Comparison of ENCODE assay signal across 8 cellular contexts in genomic region chr17:3535253-3535995, GRCh38. TPM values are rescaled to one million over a fixed set of nuclear protein-coding genes. Genes with fewer than 3 reads are reported as not detected.
A peak's percentile ranks its signal among the peaks of the same experiment; 100 is the strongest.
DNase-seq lines count a peak whose midpoint lies in the region; TF ChIP-seq lines count a peak whose summit lies in the region.

No MANE protein-coding gene starts in this region.

- DNase-seq in MV-4-11 (lab: John Stamatoyannopoulos, UW), result peak; percentile 70
- peak; percentile 8 to 56 (median 20) for DNase-seq in activated CD8-positive, alpha-beta memory T cell treated with anti-CD3 and anti-CD28 coated beads for 48 hours (ENCODE audit: low read depth in 2 of 3, low spot score in 2 of 3)
- peak; percentile 94 for DNase-seq in endodermal cell
- peak; percentile 92 for DNase-seq in mesendoderm
- peak; percentile 16 for DNase-seq in stimulated activated CD8-positive, alpha-beta memory T cell treated with anti-CD3 and anti-CD28 coated beads, Interleukin-12 subunit alpha, Interleukin-12 subunit beta, amount 100 ng/mL, for 24 hours (ENCODE audit: extremely low read depth)
- DNase-seq in NCI-H2029 treated with DMSO at 0.1 percent for 48 hours (lab: John Stamatoyannopoulos, UW), result no peak
- DNase-seq in SIG-M5 (lab: John Stamatoyannopoulos, UW), result no peak

- TF ChIP-seq CTCF in endodermal cell (conservative IDR thresholded peaks at IDR 0.05), result peak; percentile 84

- peak overlapping the region; percentile 60 for H3K9ac ChIP-seq in ES-I3 (ENCODE audit: low read depth, low read length)
- no peak overlapping the region for H3K9ac ChIP-seq in endodermal cell (ENCODE audit: extremely low read depth, low read length, poor library complexity, severe bottlenecking)
- peak overlapping the region; percentile 81 for H3K9ac ChIP-seq in mesendoderm (ENCODE audit: low read length)

- H3K23ac ChIP-seq in mesendoderm (ENCODE audit: low read length), result no peak overlapping the region

- peak overlapping the region; percentile 85 for H3K18ac ChIP-seq in mesendoderm (ENCODE audit: low read length)

- peaks cover 8% of the 10 kb centered on the region for H3K4me1 ChIP-seq in ES-I3 (ENCODE audit: insufficient read depth, low read length)
- H3K4me1 ChIP-seq in endodermal cell (ENCODE audit: control insufficient read depth, insufficient read depth, low read length), result peaks cover 14% of the 10 kb centered on the region
- peaks cover 5% of the 10 kb centered on the region for H3K4me1 ChIP-seq in mesendoderm (ENCODE audit: control insufficient read depth, low read depth, low read length)

- H3K27ac Mint-ChIP-seq in endodermal cell, result peak overlapping the region; percentile 82

- H3K27ac ChIP-seq in endodermal cell (ENCODE audit: low read depth, low read length) (no peak overlapping the region), mesendoderm (ENCODE audit: low read depth, low read length) (no peak overlapping the region)

- H3K4me3 Mint-ChIP-seq in endodermal cell, result peak overlapping the region; percentile 56

- peak overlapping the region; percentile 19 for H2BK120ac ChIP-seq in mesendoderm (ENCODE audit: low read depth, low read length)

- H3K56ac ChIP-seq in mesendoderm (ENCODE audit: low read length), result peak overlapping the region; percentile 89

- H3K4me2 ChIP-seq in mesendoderm (ENCODE audit: low read length), result peak overlapping the region; percentile 75

- no peaks in the 10 kb centered on the region for H3K79me1 ChIP-seq in mesendoderm (ENCODE audit: low read length)

- WGBS in endodermal cell (ENCODE audit: insufficient coverage in 1 of 2, insufficient read length in 1 of 2), 2 experiments, result 15 to 23% methylated on average over 22 to 44 of the region's 44 CpGs
- no CpG with 5 or more reads among the region's 44 CpGs for WGBS in mesendoderm (ENCODE audit: extremely low coverage, insufficient coverage, low lambda C conversion rate)

- peak overlapping the region; percentile 15 for H2BK15ac ChIP-seq in mesendoderm (replicated peaks; ENCODE audit: low read depth)

- no peaks in the 10 kb centered on the region for H3K79me2 ChIP-seq in mesendoderm (ENCODE audit: control insufficient read depth, insufficient read depth, low read length)

- H3K36me3 Mint-ChIP-seq in endodermal cell (ENCODE audit: low read depth), result no peaks in the 10 kb centered on the region

- no peaks in the 10 kb centered on the region for H3K9me3 ChIP-seq in ES-I3 (ENCODE audit: control insufficient read depth, insufficient read depth, low read length)
- no peaks in the 10 kb centered on the region for H3K9me3 ChIP-seq in endodermal cell (ENCODE audit: control insufficient read depth, low read length)

- no peaks in the 10 kb centered on the region for H3K36me3 ChIP-seq in ES-I3 (ENCODE audit: insufficient read depth, low read length)
- H3K36me3 ChIP-seq in endodermal cell (ENCODE audit: control insufficient read depth, insufficient read depth, low read length), result no peaks in the 10 kb centered on the region
- no peaks in the 10 kb centered on the region for H3K36me3 ChIP-seq in mesendoderm (ENCODE audit: control insufficient read depth, insufficient read depth, low read length)

- no peak overlapping the region for H3K4ac ChIP-seq in mesendoderm (ENCODE audit: low read depth, low read length)

- H4K5ac ChIP-seq in mesendoderm (ENCODE audit: low read length), result no peak overlapping the region

- H3K9me3 Mint-ChIP-seq in endodermal cell, result no peaks in the 10 kb centered on the region

- no peak overlapping the region for H2AK5ac ChIP-seq in mesendoderm (ENCODE audit: low read length)

- peaks cover under 1% of the 10 kb centered on the region for H3K27me3 Mint-ChIP-seq in endodermal cell (ENCODE audit: insufficient read depth)

- H3K27me3 ChIP-seq in endodermal cell (ENCODE audit: control insufficient read depth, insufficient read depth, low read length, poor library complexity, severe bottlenecking) (no peaks in the 10 kb centered on the region), mesendoderm (ENCODE audit: insufficient read depth, low read length, poor library complexity) (no peaks in the 10 kb centered on the region)

- H2BK5ac ChIP-seq in mesendoderm (ENCODE audit: low read length), result no peak overlapping the region

- peak overlapping the region; percentile 14 for H4K8ac ChIP-seq in mesendoderm (ENCODE audit: low read depth, low read length)

- peaks cover 18% of the 10 kb centered on the region for H3K4me1 Mint-ChIP-seq in endodermal cell

- peak overlapping the region; percentile 44 for H3K4me3 ChIP-seq in endodermal cell (ENCODE audit: low read length)
- peak overlapping the region; percentile 35 for H3K4me3 ChIP-seq in mesendoderm (ENCODE audit: low read length)

RNA-seq across cellular contexts. Expression of gene TRPV3, which starts 22.2 kb away (rescaled TPM):
- 10 to 100 TPM in 1 of 2 donors, 1 to 10 TPM in 1; 6.2 to 11.3 TPM for total RNA-seq in endodermal cell
- 3.8 TPM for polyA plus RNA-seq in endodermal cell (2013, experiment 1 of 2)
- polyA plus RNA-seq in endodermal cell (2013, experiment 2 of 2), result 3.8 TPM
- 0.49 TPM for polyA plus RNA-seq in mesendoderm (2013, experiment 1 of 2)
- 0.48 TPM for polyA plus RNA-seq in mesendoderm (2013, experiment 2 of 2)

RNA-seq across cellular contexts. Expression of gene ASPA, which starts 59.6 kb away (rescaled TPM):
- total RNA-seq in endodermal cell, result not detected
- polyA plus RNA-seq in endodermal cell (2013, experiment 1 of 2), result not detected
- not detected for polyA plus RNA-seq in endodermal cell (2013, experiment 2 of 2)
- polyA plus RNA-seq in mesendoderm (2013, experiment 1 of 2), result not detected
- not detected for polyA plus RNA-seq in mesendoderm (2013, experiment 2 of 2)

Comparison
In these comparisons a context has a peak if more than half of its experiments do, and no peak if none do; other contexts are left out.
1. DNase-seq: peak in MV-4-11 (single experiment), activated CD8-positive, alpha-beta memory T cell treated with anti-CD3 and anti-CD28 coated beads for 48 hours (3 of 3), endodermal cell (single experiment), mesendoderm (single experiment) and stimulated activated CD8-positive, alpha-beta memory T cell treated with anti-CD3 and anti-CD28 coated beads, Interleukin-12 subunit alpha, Interleukin-12 subunit beta, amount 100 ng/mL, for 24 hours (single experiment); none in NCI-H2029 treated with DMSO at 0.1 percent for 48 hours (single experiment) and SIG-M5 (single experiment).